In the genomic region with DNA sequence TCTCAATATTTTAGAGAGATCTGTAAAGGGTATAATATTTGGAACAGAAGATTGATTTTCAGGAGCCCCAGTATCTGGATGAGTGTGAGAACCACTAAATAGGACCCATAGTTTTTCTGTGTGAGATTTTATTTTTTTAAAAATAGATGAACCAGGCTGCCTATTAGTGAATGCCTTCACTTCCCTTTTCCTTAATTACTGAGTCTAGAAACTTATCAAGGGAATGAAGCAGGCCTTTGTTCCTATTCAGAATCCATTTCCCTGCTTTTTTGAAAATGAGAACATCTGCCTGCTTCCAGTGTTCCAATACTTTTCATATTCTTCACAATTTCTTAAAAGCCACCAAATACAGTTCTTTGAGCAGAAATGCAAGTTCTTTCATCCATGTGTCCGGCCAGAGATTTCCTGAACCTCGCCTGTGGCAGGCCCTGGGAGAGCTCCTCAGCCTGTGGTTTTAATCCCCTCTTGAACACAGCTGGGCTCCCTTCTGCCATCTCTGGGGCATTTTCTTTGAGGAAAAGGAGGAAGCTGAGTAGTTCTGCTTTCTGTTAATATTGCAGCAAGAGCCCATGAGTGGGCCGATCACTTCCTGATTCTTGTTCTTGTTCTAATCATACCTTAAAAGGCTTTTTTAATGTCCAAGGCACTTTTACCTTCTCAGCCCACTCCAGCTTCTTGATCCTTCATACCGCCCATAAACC, we compare ENCODE assay signal across 9 cellular contexts. TPM values are rescaled to one million over a fixed set of nuclear protein-coding genes. Genes with fewer than 3 reads are reported as not detected.
A peak's percentile ranks its signal among the peaks of the same experiment; 100 is the strongest.
DNase-seq lines count a peak whose midpoint lies in the region; ATAC-seq and TF ChIP-seq lines count a peak whose summit lies in the region.
"Had no signal": no experiment of that assay in that cellular context is flagged by ENCODE, and none has a peak within 500 bp of the region (broad histone marks: within the 10 kb centered on the region; RNA-seq: fewer than 3 reads in every experiment).

No MANE protein-coding gene starts in this region.

- CTCF ChIA-PET in activated CD4-positive, alpha-beta memory T cell treated with anti-CD3 and anti-CD28 coated beads for 36 hours (lab: Charles Lee) = no interaction called here

- no peaks in the 10 kb centered on the region for H3K27me3 ChIP-seq in left lung

- H3K4me1 ChIP-seq in left lung = peaks cover 22 to 67% of the 10 kb centered on the region in 2 donors

- TF ChIP-seq CTCF in left lung (IDR thresholded peaks at IDR 0.05) (no peak), type B pancreatic cell (conservative IDR thresholded peaks at IDR 0.05) (no peak)

- intact Hi-C loops in activated CD4-positive, alpha-beta memory T cell treated with anti-CD3 and anti-CD28 coated beads for 36 hours (cut with micrococcal nuclease) = no loop called here
- intact Hi-C loops in left lung (cut with DNase I) = no loop called here

- H3K36me3 Mint-ChIP-seq in activated CD4-positive, alpha-beta memory T cell treated with anti-CD3 and anti-CD28 coated beads for 36 hours = peaks cover 31% of the 10 kb centered on the region
- peaks cover 11% of the 10 kb centered on the region for H3K36me3 Mint-ChIP-seq in type B pancreatic cell

- peak overlapping the region; percentile 66 for H3K27ac Mint-ChIP-seq in activated CD4-positive, alpha-beta memory T cell treated with anti-CD3 and anti-CD28 coated beads for 36 hours
- H3K27ac Mint-ChIP-seq in type B pancreatic cell = peak overlapping the region; percentile 80

- H3K9me3 Mint-ChIP-seq in activated CD4-positive, alpha-beta memory T cell treated with anti-CD3 and anti-CD28 coated beads for 36 hours = no peaks in the 10 kb centered on the region
- H3K9me3 Mint-ChIP-seq in type B pancreatic cell = no peaks in the 10 kb centered on the region

- DNase-seq in activated effector memory CD4-positive, alpha-beta T cell treated with anti-CD3 and anti-CD28 coated beads, Interleukin-2, amount 50 U/mL, for 16 hours = peak; percentile 52
- DNase-seq in activated effector memory CD4-positive, alpha-beta T cell treated with Interleukin-2 at 50 U/mL for 16 hours = no peak
- DNase-seq in activated CD4-positive, alpha-beta memory T cell treated with anti-CD3 and anti-CD28 coated beads for 36 hours = no peak
- DNase-seq in left lung (peak in 1 of 2 donors; percentile 71), type B pancreatic cell (ENCODE audit: extremely low spot score, unreplicated experiment) (peak; percentile 25), HPDE6-E6E7 (ENCODE audit: extremely low spot score) (no peak), NK-92 (lab: John Stamatoyannopoulos, UW; ENCODE audit: unreplicated experiment) (no peak)

- H3K4me1 Mint-ChIP-seq in activated CD4-positive, alpha-beta memory T cell treated with anti-CD3 and anti-CD28 coated beads for 36 hours (ENCODE audit: low read depth) = peaks cover 58% of the 10 kb centered on the region
- H3K4me1 Mint-ChIP-seq in type B pancreatic cell (ENCODE audit: unreplicated experiment) = peaks cover 39% of the 10 kb centered on the region

- H3K27ac ChIP-seq in left lung = peak overlapping the region; percentile 49 to 91

- POLR2A ChIA-PET in activated CD4-positive, alpha-beta memory T cell treated with anti-CD3 and anti-CD28 coated beads for 36 hours (lab: Charles Lee) = interaction anchor here (1.2 kb wide), 1 partner anchor 14 kb away, joined by 3 read pairs; no protein-coding TSS in a partner anchor

- H3K9me3 ChIP-seq in left lung = no peaks in the 10 kb centered on the region

- peak overlapping the region in 1 of 2 donors; percentile 1 for H3K4me3 ChIP-seq in left lung

- H3K4me3 Mint-ChIP-seq in activated CD4-positive, alpha-beta memory T cell treated with anti-CD3 and anti-CD28 coated beads for 36 hours = peak overlapping the region; percentile 20
- peak overlapping the region; percentile 45 for H3K4me3 Mint-ChIP-seq in type B pancreatic cell

- no peaks in the 10 kb centered on the region for H3K27me3 Mint-ChIP-seq in activated CD4-positive, alpha-beta memory T cell treated with anti-CD3 and anti-CD28 coated beads for 36 hours
- H3K27me3 Mint-ChIP-seq in type B pancreatic cell = no peaks in the 10 kb centered on the region

- H3K36me3 ChIP-seq in left lung = no peaks in the 10 kb centered on the region

- ATAC-seq in left lung (peak; percentile 9), GM19351 (IDR thresholded peaks at IDR 0.05; ENCODE audit: unreplicated experiment) (no peak)
- ATAC-seq: Panc1 had no signal

RNA-seq across cellular contexts. Expression of gene EHD4, which starts 4.7 kb away (rescaled TPM):
- 10 to 100 TPM; 43.6 to 45.0 TPM for total RNA-seq in activated CD4-positive, alpha-beta memory T cell treated with anti-CD3 and anti-CD28 coated beads for 36 hours
- total RNA-seq in left lung = 10 to 100 TPM; 23.0 to 32.6 TPM
- total RNA-seq in type B pancreatic cell (ENCODE audit: low replicate concordance) = 18.8 and 25.2 TPM in 2 replicates

RNA-seq across cellular contexts. Expression of gene PLA2G4E, which starts 53.2 kb away (rescaled TPM):
- total RNA-seq in activated CD4-positive, alpha-beta memory T cell treated with anti-CD3 and anti-CD28 coated beads for 36 hours = not detected
- total RNA-seq in left lung (1 to 10 TPM in 1 of 2 donors, under 1 TPM in 1; 0.12 to 1.2 TPM), type B pancreatic cell (ENCODE audit: low replicate concordance) (0.12 TPM in 1 of 2 replicates, not detected in the other)

Comparison
In these comparisons a context has a peak if more than half of its experiments do, and no peak if none do; other contexts are left out.
1. DNase-seq: peak in activated effector memory CD4-positive, alpha-beta T cell treated with anti-CD3 and anti-CD28 coated beads, Interleukin-2, amount 50 U/mL, for 16 hours (single experiment) and type B pancreatic cell (single experiment); none in activated effector memory CD4-positive, alpha-beta T cell treated with Interleukin-2 at 50 U/mL for 16 hours (single experiment), activated CD4-positive, alpha-beta memory T cell treated with anti-CD3 and anti-CD28 coated beads for 36 hours (single experiment), HPDE6-E6E7 (single experiment) and NK-92 (single experiment).